Comparison of ENCODE assay signal across 8 cellular contexts in the genomic region with DNA sequence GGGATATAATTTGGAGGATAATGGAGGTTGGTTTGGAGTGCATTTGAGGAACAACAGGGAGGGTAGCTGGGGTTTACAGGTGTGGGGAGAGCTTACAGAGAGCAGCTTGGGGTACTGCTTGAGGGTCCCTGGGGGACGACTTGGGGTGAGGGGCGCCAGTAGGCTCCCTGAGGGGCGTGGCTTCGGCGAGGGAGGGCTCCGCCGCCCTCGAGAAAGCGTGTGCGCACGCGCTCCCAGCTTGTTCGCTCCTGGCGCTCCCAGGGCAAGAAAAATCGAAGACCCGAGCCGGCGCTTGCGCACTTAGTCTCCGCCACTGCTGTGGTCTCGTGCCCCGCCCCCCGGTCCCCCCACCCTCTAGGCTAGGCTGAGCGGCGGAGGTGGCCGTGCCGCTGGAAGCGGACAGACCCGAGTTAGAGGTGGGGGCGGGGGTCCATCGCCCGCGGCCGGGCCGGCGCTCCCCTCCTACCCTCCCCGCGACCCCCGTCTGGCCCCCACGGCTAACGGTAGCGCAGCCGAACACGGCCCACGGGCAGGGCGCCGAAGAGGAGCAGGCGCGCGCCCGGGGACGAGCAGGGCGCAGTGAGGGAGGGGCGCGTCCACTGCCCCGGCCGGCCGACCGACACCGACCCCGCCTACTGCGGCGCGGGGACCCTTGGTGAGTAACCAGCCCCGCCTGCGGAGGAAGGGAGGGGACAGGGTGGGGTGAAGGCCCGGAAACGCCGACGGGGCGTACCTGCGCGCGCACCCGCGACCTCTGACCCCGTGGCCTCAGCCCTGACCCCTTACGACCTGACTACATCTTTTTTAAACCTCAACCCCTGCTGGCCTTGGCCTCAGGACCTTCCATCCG. TPM values are rescaled to one million over a fixed set of nuclear protein-coding genes. Genes with fewer than 3 reads are reported as not detected.
DNase-seq lines count a peak whose midpoint lies in the region; ATAC-seq and TF ChIP-seq lines count a peak whose summit lies in the region.

No MANE protein-coding gene starts in this region.

- H3K4me3 ChIP-seq in ACC112 (ENCODE audit: low read depth, low read length) (peak overlapping the region; percentile 81), mononuclear cell (ENCODE audit: low read length) (peak overlapping the region; percentile 38)

- ATAC-seq in activated CD8-positive, alpha-beta T cell treated with anti-CD3 and anti-CD28 coated beads, Interleukin-2, amount 10 ng/mL, durations not matched to agents 7 days and 5 days, result peak; percentile 80
- peak; percentile 82 for ATAC-seq in effector memory CD8-positive, alpha-beta T cell (replicated peaks)
- no peak for ATAC-seq in HG03025 (IDR thresholded peaks at IDR 0.05; ENCODE audit: low FRiP score, unreplicated experiment)

- H3K36me3 ChIP-seq in ACC112 (ENCODE audit: insufficient read depth, low read length), result no peaks in the 10 kb centered on the region

- peak overlapping the region; percentile 92 for H3K27ac Mint-ChIP-seq in activated CD8-positive, alpha-beta T cell treated with anti-CD3 and anti-CD28 coated beads, Interleukin-2, amount 10 ng/mL, durations not matched to agents 7 days and 5 days
- peak overlapping the region; percentile 91 to 96 for H3K27ac Mint-ChIP-seq in effector memory CD8-positive, alpha-beta T cell

- peak; percentile 30 for TF ChIP-seq POLR2A in GM18951 (IDR thresholded peaks at IDR 0.05; ENCODE audit: extremely low read depth, insufficient read depth, insufficient read length)

- POLR2A ChIA-PET in activated CD8-positive, alpha-beta T cell treated with anti-CD3 and anti-CD28 coated beads, Interleukin-2, amount 10 ng/mL, durations not matched to agents 7 days and 5 days (lab: Charles Lee), result no interaction called here

- peak overlapping the region; percentile 93 for H2AFZ ChIP-seq in ACC112 (ENCODE audit: low read length, unreplicated experiment)

- CTCF ChIA-PET in activated CD8-positive, alpha-beta T cell treated with anti-CD3 and anti-CD28 coated beads, Interleukin-2, amount 10 ng/mL, durations not matched to agents 7 days and 5 days (lab: Charles Lee), result interaction anchor here (1.0 kb wide), 1 partner anchor 9 kb away, joined by 5 read pairs; no protein-coding TSS in a partner anchor

- peaks cover 31% of the 10 kb centered on the region for H3K4me1 Mint-ChIP-seq in activated CD8-positive, alpha-beta T cell treated with anti-CD3 and anti-CD28 coated beads, Interleukin-2, amount 10 ng/mL, durations not matched to agents 7 days and 5 days (ENCODE audit: low read depth)
- peaks cover 20 to 31% of the 10 kb centered on the region in 2 donors for H3K4me1 Mint-ChIP-seq in effector memory CD8-positive, alpha-beta T cell (ENCODE audit: low read depth in 2 of 2)

- DNase-seq in NCI-H2227 (lab: John Stamatoyannopoulos, UW; ENCODE audit: unreplicated experiment), result peak; percentile 98
- peak; percentile 64 for DNase-seq in activated CD8-positive, alpha-beta T cell treated with anti-CD3 and anti-CD28 coated beads, Interleukin-2, amount 10 ng/mL, durations not matched to agents 7 days and 5 days
- peak; percentile 35 to 42 (median 40) for DNase-seq in effector memory CD8-positive, alpha-beta T cell
- peak; percentile 75 for DNase-seq in stimulated activated CD8-positive, alpha-beta memory T cell treated with anti-CD3 and anti-CD28 coated beads, Interleukin-4, amount 100 ng/mL, for 48 hours

- H3K27ac ChIP-seq in ACC112 (ENCODE audit: low read depth, low read length), result no peak overlapping the region

- no peaks in the 10 kb centered on the region for H3K9me3 ChIP-seq in mononuclear cell (ENCODE audit: low read depth, low read length)

- in situ Hi-C loops in GM18951 (cut with MboI; ENCODE audit: low sequenced_read_pairs, unreplicated experiment), result no loop called here

- H3K36me3 Mint-ChIP-seq in activated CD8-positive, alpha-beta T cell treated with anti-CD3 and anti-CD28 coated beads, Interleukin-2, amount 10 ng/mL, durations not matched to agents 7 days and 5 days (ENCODE audit: low read depth), result peaks cover 3% of the 10 kb centered on the region
- H3K36me3 Mint-ChIP-seq in effector memory CD8-positive, alpha-beta T cell (ENCODE audit: insufficient read depth), result peaks cover 8% of the 10 kb centered on the region

- H3K4me1 ChIP-seq in ACC112 (ENCODE audit: control insufficient read depth, insufficient read depth, low read length, unreplicated experiment), result no peaks in the 10 kb centered on the region
- peaks cover 8% of the 10 kb centered on the region for H3K4me1 ChIP-seq in mononuclear cell (ENCODE audit: insufficient read depth, low read length)

- H3K4me3 Mint-ChIP-seq in activated CD8-positive, alpha-beta T cell treated with anti-CD3 and anti-CD28 coated beads, Interleukin-2, amount 10 ng/mL, durations not matched to agents 7 days and 5 days, result peak overlapping the region; percentile 78
- peak overlapping the region; percentile 79 to 89 for H3K4me3 Mint-ChIP-seq in effector memory CD8-positive, alpha-beta T cell

- H3K27me3 ChIP-seq in ACC112 (ENCODE audit: insufficient read depth, low read length), result no peaks in the 10 kb centered on the region
- H3K27me3 ChIP-seq in mononuclear cell (ENCODE audit: insufficient read depth, low read length), result no peaks in the 10 kb centered on the region

- H3K79me2 ChIP-seq in ACC112 (ENCODE audit: control insufficient read depth, insufficient read depth, low read length, unreplicated experiment), result no peaks in the 10 kb centered on the region

- H3K9me3 Mint-ChIP-seq in activated CD8-positive, alpha-beta T cell treated with anti-CD3 and anti-CD28 coated beads, Interleukin-2, amount 10 ng/mL, durations not matched to agents 7 days and 5 days (ENCODE audit: insufficient read depth), result no peaks in the 10 kb centered on the region
- no peaks in the 10 kb centered on the region for H3K9me3 Mint-ChIP-seq in effector memory CD8-positive, alpha-beta T cell

- no peaks in the 10 kb centered on the region for H3K27me3 Mint-ChIP-seq in activated CD8-positive, alpha-beta T cell treated with anti-CD3 and anti-CD28 coated beads, Interleukin-2, amount 10 ng/mL, durations not matched to agents 7 days and 5 days (ENCODE audit: low read depth)
- H3K27me3 Mint-ChIP-seq in effector memory CD8-positive, alpha-beta T cell, result no peaks in the 10 kb centered on the region

RNA-seq across cellular contexts. Expression of a gene that starts 5.4 kb away (rescaled TPM):
- 1 to 10 TPM; 5.0 to 5.4 TPM for total RNA-seq in activated CD8-positive, alpha-beta T cell treated with anti-CD3 and anti-CD28 coated beads, Interleukin-2, amount 10 ng/mL, durations not matched to agents 7 days and 5 days
- 2.9 TPM for total RNA-seq in mononuclear cell

RNA-seq across cellular contexts. Expression of a gene that starts 10.3 kb away (rescaled TPM):
- 10 to 100 TPM; 17.6 to 18.2 TPM for total RNA-seq in activated CD8-positive, alpha-beta T cell treated with anti-CD3 and anti-CD28 coated beads, Interleukin-2, amount 10 ng/mL, durations not matched to agents 7 days and 5 days
- total RNA-seq in mononuclear cell, result 29.3 TPM

RNA-seq across cellular contexts. Expression of a gene that starts 20.4 kb away (rescaled TPM):
- 10 to 100 TPM; 19.7 to 22.6 TPM for total RNA-seq in activated CD8-positive, alpha-beta T cell treated with anti-CD3 and anti-CD28 coated beads, Interleukin-2, amount 10 ng/mL, durations not matched to agents 7 days and 5 days
- total RNA-seq in mononuclear cell, result 5.5 TPM

RNA-seq across cellular contexts. Expression of a gene that starts 26.2 kb away (rescaled TPM):
- total RNA-seq in activated CD8-positive, alpha-beta T cell treated with anti-CD3 and anti-CD28 coated beads, Interleukin-2, amount 10 ng/mL, durations not matched to agents 7 days and 5 days, result 10 to 100 TPM; 29.1 to 29.4 TPM
- total RNA-seq in mononuclear cell, result 48.7 TPM

RNA-seq across cellular contexts. Expression of a gene that starts 51.4 kb away (rescaled TPM):
- 10 to 100 TPM; 81.8 to 82.7 TPM for total RNA-seq in activated CD8-positive, alpha-beta T cell treated with anti-CD3 and anti-CD28 coated beads, Interleukin-2, amount 10 ng/mL, durations not matched to agents 7 days and 5 days
- 24.9 TPM for total RNA-seq in mononuclear cell

Comparison
In these comparisons a context has a peak if more than half of its experiments do, and no peak if none do; other contexts are left out.
1. DNase-seq: peak in every context shown above with its lines; median percentile 98 in NCI-H2227; 75 in stimulated activated CD8-positive, alpha-beta memory T cell treated with anti-CD3 and anti-CD28 coated beads, Interleukin-4, amount 100 ng/mL, for 48 hours; 64 in activated CD8-positive, alpha-beta T cell treated with anti-CD3 and anti-CD28 coated beads, Interleukin-2, amount 10 ng/mL, durations not matched to agents 7 days and 5 days; 40 in effector memory CD8-positive, alpha-beta T cell.